9 cellular contexts compared by ENCODE assay signal in genomic region chr17:44108440-44109311, GRCh38. TPM values are rescaled to one million over a fixed set of nuclear protein-coding genes. Genes with fewer than 3 reads are reported as not detected.
DNase-seq lines count a peak whose midpoint lies in the region; ATAC-seq and TF ChIP-seq lines count a peak whose summit lies in the region.
"Had no signal": no experiment of that assay in that cellular context is flagged by ENCODE, and none has a peak within 500 bp of the region (broad histone marks: within the 10 kb centered on the region; RNA-seq: fewer than 3 reads in every experiment).

No MANE protein-coding gene starts in this region.

- 0 out of 2 replicates have a peak, but pooled peaks cover 13% of the 10 kb centered on the region for H3F3A ChIP-seq in GM23338 (replicated peaks; ENCODE audit: low read depth)

- no peak overlapping the region for H3K4me3 Mint-ChIP-seq in GM23338

- H3K9ac ChIP-seq in HCT116 (ENCODE audit: low read length): no peak overlapping the region
- H3K9ac ChIP-seq in iPS-15b (ENCODE audit: low read depth, low read length): peak overlapping the region; percentile 37

- DNase-seq in HCT116 (ENCODE audit: low read depth, low spot score): no peak
- DNase-seq in ascending aorta (ENCODE audit: low spot score in 2 of 2): peak; percentile 90 to 98
- DNase-seq in spleen: no peak
- no peak for DNase-seq in stimulated activated CD4-positive, alpha-beta T cell treated with anti-CD3 and anti-CD28 coated beads, Interleukin-1b, Interleukin-23, amount 100 ng/mL, for 48 hours
- DNase-seq in GM23338 (ENCODE audit: low spot score): no peak

- no peaks in the 10 kb centered on the region for H4K20me1 ChIP-seq in HCT116 (ENCODE audit: insufficient read depth)
- peaks cover 3% of the 10 kb centered on the region for H4K20me1 ChIP-seq in GM23338 (replicated peaks; ENCODE audit: insufficient read depth)

- H3K4me1 Mint-ChIP-seq in GM23338: peaks cover 39% of the 10 kb centered on the region

- RAD21 ChIA-PET in HCT116 (lab: Charles Lee; ENCODE audit: low non-redundant PET in 1 of 2, low total read pairs in 2 of 2, uncharacterized antibody in 2 of 2, unreplicated experiment in 2 of 2): no interaction called here

- H3K9me3 ChIP-seq in HCT116 (ENCODE audit: control insufficient read depth in 1 of 2, insufficient read depth in 1 of 2, low read depth in 1 of 2, low read length in 2 of 2) (no peaks in the 10 kb centered on the region), ascending aorta (no peaks in the 10 kb centered on the region), iPS-15b (ENCODE audit: control insufficient read depth, insufficient read depth, low read length) (no peaks in the 10 kb centered on the region), spleen (no peaks in the 10 kb centered on the region)

- TF ChIP-seq CTCF in HCT116 (IDR thresholded peaks at IDR 0.05 in 2 of 3, conservative IDR thresholded peaks at IDR 0.05 in 1 of 3; ENCODE audit: borderline replicate concordance in 1 of 3, insufficient read depth in 1 of 3, low read depth in 2 of 3, low read length in 2 of 3): no peak
- no peak for TF ChIP-seq CTCF in ascending aorta (IDR thresholded peaks at IDR 0.05)
- no peak for TF ChIP-seq CTCF in spleen (IDR thresholded peaks at IDR 0.05 in 8 of 11, conservative IDR thresholded peaks at IDR 0.05 in 3 of 11)
- TF ChIP-seq CTCF in GM23338 (conservative IDR thresholded peaks at IDR 0.05; ENCODE audit: low read depth in 2 of 2): no peak

- H2AFZ ChIP-seq in HCT116 (ENCODE audit: low read depth, low read length, poor library complexity, severe bottlenecking): no peak overlapping the region
- no peak overlapping the region for H2AFZ ChIP-seq in GM23338

- no peak overlapping the region for H3K4me3 ChIP-seq in HCT116 (replicated peaks in 1 of 2; ENCODE audit: low read depth in 1 of 2, low read length in 2 of 2)
- peak overlapping the region; percentile 45 to 68 for H3K4me3 ChIP-seq in ascending aorta
- no peak overlapping the region for H3K4me3 ChIP-seq in iPS-15b (ENCODE audit: low read depth, low read length)
- no peak overlapping the region for H3K4me3 ChIP-seq in spleen
- H3K4me3 ChIP-seq in GM23338: no peak overlapping the region
- H3K4me3 ChIP-seq: SK-N-MC had no signal

- H3K9me2 ChIP-seq in HCT116 (ENCODE audit: insufficient read depth) (no peaks in the 10 kb centered on the region), GM23338 (ENCODE audit: insufficient read depth) (no peaks in the 10 kb centered on the region)

- H3K27me3 ChIP-seq in HCT116 (ENCODE audit: insufficient read depth, low read length) (no peaks in the 10 kb centered on the region), ascending aorta (no peaks in the 10 kb centered on the region), iPS-15b (ENCODE audit: control insufficient read depth, insufficient read depth, low read length) (no peaks in the 10 kb centered on the region), spleen (replicated peaks in 1 of 7) (no peaks in the 10 kb centered on the region), GM23338 (ENCODE audit: insufficient read depth) (no peaks in the 10 kb centered on the region)

- CTCF ChIA-PET in HCT116 (lab: Charles Lee): interaction anchor here (1.2 kb wide), 1 partner anchor 25 kb away, joined by 5 read pairs; no protein-coding TSS in a partner anchor

- no peaks in the 10 kb centered on the region; the same call in 2 of the 3 replicates for H3K9me3 Mint-ChIP-seq in GM23338

- POLR2A ChIA-PET in HCT116 (lab: Charles Lee): interaction anchor here (0.7 kb wide), 1 partner anchor 25 kb away, joined by 5 read pairs; no protein-coding TSS in a partner anchor

- H3K4me1 ChIP-seq in HCT116 (ENCODE audit: control insufficient read depth in 1 of 2, insufficient read depth in 2 of 2, low read length in 2 of 2) (peaks cover 46 to 58% of the 10 kb centered on the region in 2 experiments), ascending aorta (peaks cover 34 to 80% of the 10 kb centered on the region in 2 donors), iPS-15b (ENCODE audit: control insufficient read depth, insufficient read depth, low read length) (peaks cover 22% of the 10 kb centered on the region), spleen (peaks cover 48 to 80% (median 61%) of the 10 kb centered on the region in 6 donors), GM23338 (ENCODE audit: insufficient read depth) (peaks cover 39% of the 10 kb centered on the region)

- H3K4me2 ChIP-seq in HCT116 (ENCODE audit: low read length): peak overlapping the region; percentile 55
- no peak overlapping the region for H3K4me2 ChIP-seq in GM23338

- TF ChIP-seq POLR2A in HCT116 (IDR thresholded peaks at IDR 0.05; ENCODE audit: borderline replicate concordance, extremely low read depth, insufficient read depth, insufficient read length): no peak
- TF ChIP-seq POLR2A in spleen (IDR thresholded peaks at IDR 0.05): no peak

- intact Hi-C loops in HCT116 (cut with micrococcal nuclease) (no loop called here), ascending aorta (cut with DNase I) (loop anchor here (1.0 to 2.0 kb wide), 2 partner anchors 15 to 78 kb away; partner anchors contain the start of genes HDAC5 and TMUB2), spleen (cut with DNase I; ENCODE audit: low total_unique reads) (no loop called here)

- H3K36me3 ChIP-seq in HCT116 (ENCODE audit: control insufficient read depth in 1 of 2, insufficient read depth in 2 of 2, low read length in 2 of 2) (no peaks in the 10 kb centered on the region), ascending aorta (peaks cover 11 to 12% of the 10 kb centered on the region in 2 donors), iPS-15b (ENCODE audit: control insufficient read depth, insufficient read depth, low read length) (no peaks in the 10 kb centered on the region), spleen (peaks cover 0 to 53% (median 3%) of the 10 kb centered on the region in 6 donors), GM23338 (ENCODE audit: insufficient read depth) (no peaks in the 10 kb centered on the region)

- no TSS peak for BruUV-seq in HCT116 (replicated peaks; lab: Mats Ljungman, UMichigan)

- H3K79me2 ChIP-seq in HCT116 (ENCODE audit: insufficient read depth, low read length) (no peaks in the 10 kb centered on the region), GM23338 (replicated peaks; ENCODE audit: insufficient read depth) (peaks cover 6% of the 10 kb centered on the region)

- no peak for TF ChIP-seq RAD21 in HCT116 (IDR thresholded peaks at IDR 0.05; ENCODE audit: low read depth)

- no peaks in the 10 kb centered on the region; the same call in 2 of the 3 replicates for H3K36me3 Mint-ChIP-seq in GM23338 (ENCODE audit: low read depth)

- no peak overlapping the region for H3K27ac Mint-ChIP-seq in GM23338

- H3K27ac ChIP-seq in HCT116 (ENCODE audit: low read depth, low read length) (peak overlapping the region; percentile 9; the same call in 1 of the 2 replicates), ascending aorta (peak overlapping the region; percentile 86 to 95), spleen (peak overlapping the region in 7 of 8 donors; percentile 41 to 86 (median 78)), GM23338 (ENCODE audit: low read depth) (no peak overlapping the region)
- H3K27ac ChIP-seq: SK-N-MC had no signal

- peaks cover 4% of the 10 kb centered on the region for H3K27me3 Mint-ChIP-seq in GM23338 (ENCODE audit: insufficient read depth, low read depth, poor library complexity)

- ATAC-seq in HCT116 (peak; percentile 36), HG03521 (IDR thresholded peaks at IDR 0.05; ENCODE audit: unreplicated experiment) (no peak), GM23338 (no peak), HG02642 (IDR thresholded peaks at IDR 0.05; ENCODE audit: poor library complexity, unreplicated experiment) (no peak)

- WGBS in spleen, 5 donors: 49 to 82% (median 69%) methylated on average over 15 to 16 of the region's 16 CpGs

TF ChIP-seq in HCT116, 20 proteins besides CTCF, POLR2A, EP300 and RAD21 (continues in another document):
- TF ChIP-seq EZH2phosphoT487 (IDR thresholded peaks at IDR 0.05; ENCODE audit: borderline replicate concordance): no peak

TF ChIP-seq in GM23338, 12 proteins besides CTCF, POLR2A, EP300 and RAD21 (continues in another document):
- TF ChIP-seq STAT1 (IDR thresholded peaks at IDR 0.05; ENCODE audit: unreplicated experiment) (no peak), JUNB (IDR thresholded peaks at IDR 0.05; ENCODE audit: unreplicated experiment) (no peak), POLR2AphosphoS5 (IDR thresholded peaks at IDR 0.05; ENCODE audit: low read depth) (no peak)

RNA-seq across cellular contexts. Expression of gene HDAC5, which starts 14.8 kb away (rescaled TPM):
- total RNA-seq in HCT116 (2021; ENCODE audit: unreplicated experiment) (32.9 TPM), ascending aorta (189 TPM), spleen (10 to 100 TPM; 42.3 to 72.9 (median 59.4) TPM)
- polyA plus RNA-seq in HCT116 (2012): 51.0 and 68.2 TPM in 2 replicates
- polyA plus RNA-seq in spleen (10 to 100 TPM; 18.5 to 39.9 (median 22.4) TPM), GM23338 (2016; fragmentation: Nextera tagmentation; extraction: Ambion mirVana) (16.9 TPM in 2 replicates)
- total RNA-seq in GM23338 (2014; rRNA removed; shearing (Covaris generic)): 71.1 and 86.9 TPM in 2 replicates

RNA-seq across cellular contexts. Expression of gene HROB, which starts 33.1 kb away (rescaled TPM):
- 14.3 TPM for total RNA-seq in HCT116 (2021; ENCODE audit: unreplicated experiment)
- 8.5 and 11.7 TPM in 2 replicates for polyA plus RNA-seq in HCT116 (2012)
- not detected for total RNA-seq in ascending aorta
- total RNA-seq in spleen: 1 to 10 TPM; 1.3 to 4.1 (median 1.8) TPM
- polyA plus RNA-seq in spleen: 1 to 10 TPM in 2 of 3 donors, under 1 TPM in 1; 0.83 to 1.0 (median 1.0) TPM
- 17.0 and 19.0 TPM in 2 replicates for total RNA-seq in GM23338 (2014; rRNA removed; shearing (Covaris generic))
- 9.3 TPM in 2 replicates for polyA plus RNA-seq in GM23338 (2016; fragmentation: Nextera tagmentation; extraction: Ambion mirVana)

RNA-seq across cellular contexts. Expression of gene G6PC3, which starts 38.1 kb away (rescaled TPM):
- total RNA-seq in HCT116 (2021; ENCODE audit: unreplicated experiment) (50.6 TPM), ascending aorta (111 TPM), spleen (10 to 100 TPM; 24.9 to 49.2 (median 39.2) TPM)
- 67.8 and 69.6 TPM in 2 replicates for polyA plus RNA-seq in HCT116 (2012)
- polyA plus RNA-seq in spleen (10 to 100 TPM; 28.9 to 36.8 (median 35.9) TPM), GM23338 (2016; fragmentation: Nextera tagmentation; extraction: Ambion mirVana) (143 and 154 TPM in 2 replicates)
- 110 and 112 TPM in 2 replicates for total RNA-seq in GM23338 (2014; rRNA removed; shearing (Covaris generic))

RNA-seq across cellular contexts. Expression of gene LSM12, which starts 42.2 kb away (rescaled TPM):
- total RNA-seq in HCT116 (2021; ENCODE audit: unreplicated experiment) (99.6 TPM), ascending aorta (12.5 TPM), spleen (10 to 100 TPM; 21.6 to 43.1 (median 39.4) TPM)
- polyA plus RNA-seq in HCT116 (2012): 44.3 and 45.4 TPM in 2 replicates
- polyA plus RNA-seq in spleen (10 to 100 TPM; 18.9 to 30.4 (median 22.4) TPM), GM23338 (2016; fragmentation: Nextera tagmentation; extraction: Ambion mirVana) (226 and 241 TPM in 2 replicates)
- 64.4 and 72.7 TPM in 2 replicates for total RNA-seq in GM23338 (2014; rRNA removed; shearing (Covaris generic))

Comparison
In these comparisons a context has a peak if more than half of its experiments do, and no peak if none do; other contexts are left out.
1. DNase-seq: peak in ascending aorta (2 of 2); none in HCT116 (single experiment), spleen (single experiment), stimulated activated CD4-positive, alpha-beta T cell treated with anti-CD3 and anti-CD28 coated beads, Interleukin-1b, Interleukin-23, amount 100 ng/mL, for 48 hours (single experiment) and GM23338 (single experiment).
2. H3K4me3 ChIP-seq: peak in ascending aorta (2 of 2); none in HCT116 (0 of 2), iPS-15b (single experiment), spleen (0 of 8) and GM23338 (single experiment).